In genomic region chr17:76376318-76377133, GRCh38 we compare ENCODE assay signal across 1 cellular context.
TF ChIP-seq lines count a peak whose summit lies in the region.

No MANE protein-coding gene starts in this region.

TF ChIP-seq in HepG2, 621 proteins besides CTCF, POLR2A, EP300 and RAD21 (continued from another document and continues in another):
- TF ChIP-seq ETV5 (CRISPR knock-in tag; IDR thresholded peaks at IDR 0.05; ENCODE audit: borderline replicate concordance) (peak; percentile 53; the same call in 1 of the 2 replicates), ZNF230 (CRISPR knock-in tag; IDR thresholded peaks at IDR 0.05) (peak; percentile 81; the same call in 1 of the 2 replicates), ZNF83 (CRISPR knock-in tag; IDR thresholded peaks at IDR 0.05; ENCODE audit: borderline replicate concordance) (0 out of 2 replicates have a peak, but pooled peaks have one; percentile 23), CREBL2 (CRISPR knock-in tag; IDR thresholded peaks at IDR 0.05; ENCODE audit: borderline replicate concordance) (0 out of 2 replicates have a peak, but pooled peaks have one; percentile 42), ZNF709 (CRISPR knock-in tag; IDR thresholded peaks at IDR 0.05) (no peak), ZNF331 (CRISPR knock-in tag; IDR thresholded peaks at IDR 0.05) (peak; percentile 94), ONECUT2 (CRISPR knock-in tag; IDR thresholded peaks at IDR 0.05) (peak; percentile 80), ZNF577 (CRISPR knock-in tag; IDR thresholded peaks at IDR 0.05; ENCODE audit: borderline replicate concordance, low read depth) (no peak), ZNF850 (CRISPR knock-in tag; conservative IDR thresholded peaks at IDR 0.05) (no peak), ZFYVE20 (CRISPR knock-in tag; IDR thresholded peaks at IDR 0.05; ENCODE audit: borderline replicate concordance, low read depth) (no peak), ARID3A (IDR thresholded peaks at IDR 0.05; ENCODE audit: low read depth, low read length) (0 out of 2 replicates have a peak, but pooled peaks have one; percentile 16), ZNF549 (CRISPR knock-in tag; IDR thresholded peaks at IDR 0.05) (no peak), AHDC1 (CRISPR knock-in tag; IDR thresholded peaks at IDR 0.05; ENCODE audit: borderline replicate concordance) (peak; percentile 46; the same call in 1 of the 2 replicates), ZNF800 (CRISPR knock-in tag; IDR thresholded peaks at IDR 0.05) (peak; percentile 80; the same call in 1 of the 2 replicates), POGK (CRISPR knock-in tag; conservative IDR thresholded peaks at IDR 0.05) (peak; percentile 84; the same call in 1 of the 2 replicates), RAD51 (IDR thresholded peaks at IDR 0.05; ENCODE audit: borderline replicate concordance) (no peak), STAG1 (CRISPR knock-in tag; IDR thresholded peaks at IDR 0.05) (peak; percentile 35), ZNF619 (CRISPR knock-in tag; IDR thresholded peaks at IDR 0.05) (no peak), ZNF432 (CRISPR knock-in tag; IDR thresholded peaks at IDR 0.05; ENCODE audit: borderline replicate concordance) (no peak), E2F2 (CRISPR knock-in tag; IDR thresholded peaks at IDR 0.05; ENCODE audit: borderline replicate concordance) (no peak), SMAD9 (CRISPR knock-in tag; IDR thresholded peaks at IDR 0.05) (no peak), PCBP2 (optimal IDR thresholded peaks at IDR 0.05; ENCODE audit: low read depth, low read length, poor library complexity, severe bottlenecking) (no peak), CREB1 (IDR thresholded peaks at IDR 0.05) (no peak), CREB1 (CRISPR knock-in tag; IDR thresholded peaks at IDR 0.05) (0 out of 2 replicates have a peak, but pooled peaks have one; percentile 47), CC2D1A (CRISPR knock-in tag; IDR thresholded peaks at IDR 0.05) (no peak), BRF2 (CRISPR knock-in tag; IDR thresholded peaks at IDR 0.05) (peak; percentile 41; the same call in 1 of the 2 replicates), ZBTB39 (CRISPR knock-in tag; IDR thresholded peaks at IDR 0.05) (0 out of 2 replicates have a peak, but pooled peaks have one; percentile 8), BATF2 (CRISPR knock-in tag; IDR thresholded peaks at IDR 0.05) (no peak), CREM (IDR thresholded peaks at IDR 0.05) (peak; percentile 80), CREM (CRISPR knock-in tag; IDR thresholded peaks at IDR 0.05) (no peak), ZNF556 (CRISPR knock-in tag; IDR thresholded peaks at IDR 0.05; ENCODE audit: borderline replicate concordance) (no peak), PBX2 (CRISPR knock-in tag; IDR thresholded peaks at IDR 0.05) (0 out of 2 replicates have a peak, but pooled peaks have one; percentile 5), XBP1 (CRISPR knock-in tag; IDR thresholded peaks at IDR 0.05) (no peak), ZSCAN22 (CRISPR knock-in tag; IDR thresholded peaks at IDR 0.05) (no peak), FOXK2 (IDR thresholded peaks at IDR 0.05) (peak; percentile 55; the same call in 1 of the 2 replicates), GLMP (CRISPR knock-in tag; IDR thresholded peaks at IDR 0.05; ENCODE audit: borderline replicate concordance) (no peak), PLSCR1 (CRISPR knock-in tag; IDR thresholded peaks at IDR 0.05; ENCODE audit: borderline replicate concordance) (no peak), ZNF552 (CRISPR knock-in tag; IDR thresholded peaks at IDR 0.05; ENCODE audit: borderline replicate concordance) (no peak; the same call in 1 of the 2 replicates), MXD1 (CRISPR knock-in tag; IDR thresholded peaks at IDR 0.05) (peak; percentile 64; the same call in 1 of the 2 replicates)
